ENCODE assay signal across 1 cellular context in genomic region chr2:11746807-11747459, GRCh38.
TF ChIP-seq lines count a peak whose summit lies in the region.

No MANE protein-coding gene starts in this region.

TF ChIP-seq in HepG2, 621 proteins besides CTCF, POLR2A, EP300 and RAD21 (continued from another document):
- TF ChIP-seq, protein P1, sequence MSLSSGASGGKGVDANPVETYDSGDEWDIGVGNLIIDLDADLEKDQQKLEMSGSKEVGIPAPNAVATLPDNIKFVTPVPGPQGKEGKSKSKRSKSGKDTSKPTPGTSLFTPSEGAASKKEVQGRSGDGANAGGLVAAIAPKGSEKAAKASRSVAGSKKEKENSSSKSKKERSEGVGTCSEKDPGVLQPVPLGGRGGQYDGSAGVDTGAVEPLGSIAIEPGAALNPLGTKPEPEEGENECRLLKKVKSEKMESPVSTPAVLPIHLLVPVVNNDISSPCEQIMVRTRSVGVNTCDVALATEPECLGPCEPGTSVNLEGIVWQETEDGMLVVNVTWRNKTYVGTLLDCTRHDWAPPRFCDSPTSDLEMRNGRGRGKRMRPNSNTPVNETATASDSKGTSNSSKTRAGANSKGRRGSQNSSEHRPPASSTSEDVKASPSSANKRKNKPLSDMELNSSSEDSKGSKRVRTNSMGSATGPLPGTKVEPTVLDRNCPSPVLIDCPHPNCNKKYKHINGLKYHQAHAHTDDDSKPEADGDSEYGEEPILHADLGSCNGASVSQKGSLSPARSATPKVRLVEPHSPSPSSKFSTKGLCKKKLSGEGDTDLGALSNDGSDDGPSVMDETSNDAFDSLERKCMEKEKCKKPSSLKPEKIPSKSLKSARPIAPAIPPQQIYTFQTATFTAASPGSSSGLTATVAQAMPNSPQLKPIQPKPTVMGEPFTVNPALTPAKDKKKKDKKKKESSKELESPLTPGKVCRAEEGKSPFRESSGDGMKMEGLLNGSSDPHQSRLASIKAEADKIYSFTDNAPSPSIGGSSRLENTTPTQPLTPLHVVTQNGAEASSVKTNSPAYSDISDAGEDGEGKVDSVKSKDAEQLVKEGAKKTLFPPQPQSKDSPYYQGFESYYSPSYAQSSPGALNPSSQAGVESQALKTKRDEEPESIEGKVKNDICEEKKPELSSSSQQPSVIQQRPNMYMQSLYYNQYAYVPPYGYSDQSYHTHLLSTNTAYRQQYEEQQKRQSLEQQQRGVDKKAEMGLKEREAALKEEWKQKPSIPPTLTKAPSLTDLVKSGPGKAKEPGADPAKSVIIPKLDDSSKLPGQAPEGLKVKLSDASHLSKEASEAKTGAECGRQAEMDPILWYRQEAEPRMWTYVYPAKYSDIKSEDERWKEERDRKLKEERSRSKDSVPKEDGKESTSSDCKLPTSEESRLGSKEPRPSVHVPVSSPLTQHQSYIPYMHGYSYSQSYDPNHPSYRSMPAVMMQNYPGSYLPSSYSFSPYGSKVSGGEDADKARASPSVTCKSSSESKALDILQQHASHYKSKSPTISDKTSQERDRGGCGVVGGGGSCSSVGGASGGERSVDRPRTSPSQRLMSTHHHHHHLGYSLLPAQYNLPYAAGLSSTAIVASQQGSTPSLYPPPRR (CRISPR knock-in tag; IDR thresholded peaks at IDR 0.05; ENCODE audit: borderline replicate concordance): peak; percentile 17; the same call in 1 of the 2 replicates
- TF ChIP-seq HOXA5 (CRISPR knock-in tag; IDR thresholded peaks at IDR 0.05) (no peak), YY1 (IDR thresholded peaks at IDR 0.05; ENCODE audit: insufficient read depth, insufficient replicate concordance, low read depth, low read length) (peak; percentile 5), SAP130 (CRISPR knock-in tag; IDR thresholded peaks at IDR 0.05; ENCODE audit: low read depth) (peak; percentile 72), ZNF138 (CRISPR knock-in tag; IDR thresholded peaks at IDR 0.05; ENCODE audit: low read depth) (0 out of 2 replicates have a peak, but pooled peaks have one; percentile 43), ZNF614 (CRISPR knock-in tag; IDR thresholded peaks at IDR 0.05; ENCODE audit: borderline replicate concordance) (peak; percentile 64), ZBTB20 (CRISPR knock-in tag; IDR thresholded peaks at IDR 0.05; ENCODE audit: borderline replicate concordance, low read depth) (peak; percentile 54; the same call in 1 of the 2 replicates), ZBTB7B (CRISPR knock-in tag; IDR thresholded peaks at IDR 0.05) (peak; percentile 39; the same call in 1 of the 2 replicates), ZNF260 (CRISPR knock-in tag; IDR thresholded peaks at IDR 0.05; ENCODE audit: borderline replicate concordance, low read depth) (no peak), NFKBIZ (CRISPR knock-in tag; IDR thresholded peaks at IDR 0.05) (0 out of 2 replicates have a peak, but pooled peaks have one; percentile 31), SRY (CRISPR knock-in tag; IDR thresholded peaks at IDR 0.05) (0 out of 2 replicates have a peak, but pooled peaks have one; percentile 22), DZIP1 (CRISPR knock-in tag; IDR thresholded peaks at IDR 0.05) (peak; percentile 87; the same call in 1 of the 2 replicates), ZNF672 (CRISPR knock-in tag; IDR thresholded peaks at IDR 0.05) (no peak), ZNF547 (CRISPR knock-in tag; IDR thresholded peaks at IDR 0.05) (0 out of 2 replicates have a peak, but pooled peaks have one; percentile 46), ZNF331 (CRISPR knock-in tag; IDR thresholded peaks at IDR 0.05) (peak; percentile 61), ZNF629 (CRISPR knock-in tag; conservative IDR thresholded peaks at IDR 0.05) (0 out of 2 replicates have a peak, but pooled peaks have one; percentile 16), SIX4 (CRISPR knock-in tag; IDR thresholded peaks at IDR 0.05) (peak; percentile 98), CREBL2 (CRISPR knock-in tag; IDR thresholded peaks at IDR 0.05; ENCODE audit: borderline replicate concordance) (peak; percentile 77; the same call in 1 of the 2 replicates), ZNF230 (CRISPR knock-in tag; IDR thresholded peaks at IDR 0.05) (0 out of 2 replicates have a peak, but pooled peaks have one; percentile 45), ZNF687 (CRISPR knock-in tag; IDR thresholded peaks at IDR 0.05) (peak; percentile 69; the same call in 1 of the 2 replicates), ZNF7 (CRISPR knock-in tag; IDR thresholded peaks at IDR 0.05) (no peak), ZNF432 (CRISPR knock-in tag; IDR thresholded peaks at IDR 0.05; ENCODE audit: borderline replicate concordance) (0 out of 2 replicates have a peak, but pooled peaks have one; percentile 56), PAX8 (CRISPR knock-in tag; IDR thresholded peaks at IDR 0.05; ENCODE audit: borderline replicate concordance) (no peak)
- TF ChIP-seq, protein P2, sequence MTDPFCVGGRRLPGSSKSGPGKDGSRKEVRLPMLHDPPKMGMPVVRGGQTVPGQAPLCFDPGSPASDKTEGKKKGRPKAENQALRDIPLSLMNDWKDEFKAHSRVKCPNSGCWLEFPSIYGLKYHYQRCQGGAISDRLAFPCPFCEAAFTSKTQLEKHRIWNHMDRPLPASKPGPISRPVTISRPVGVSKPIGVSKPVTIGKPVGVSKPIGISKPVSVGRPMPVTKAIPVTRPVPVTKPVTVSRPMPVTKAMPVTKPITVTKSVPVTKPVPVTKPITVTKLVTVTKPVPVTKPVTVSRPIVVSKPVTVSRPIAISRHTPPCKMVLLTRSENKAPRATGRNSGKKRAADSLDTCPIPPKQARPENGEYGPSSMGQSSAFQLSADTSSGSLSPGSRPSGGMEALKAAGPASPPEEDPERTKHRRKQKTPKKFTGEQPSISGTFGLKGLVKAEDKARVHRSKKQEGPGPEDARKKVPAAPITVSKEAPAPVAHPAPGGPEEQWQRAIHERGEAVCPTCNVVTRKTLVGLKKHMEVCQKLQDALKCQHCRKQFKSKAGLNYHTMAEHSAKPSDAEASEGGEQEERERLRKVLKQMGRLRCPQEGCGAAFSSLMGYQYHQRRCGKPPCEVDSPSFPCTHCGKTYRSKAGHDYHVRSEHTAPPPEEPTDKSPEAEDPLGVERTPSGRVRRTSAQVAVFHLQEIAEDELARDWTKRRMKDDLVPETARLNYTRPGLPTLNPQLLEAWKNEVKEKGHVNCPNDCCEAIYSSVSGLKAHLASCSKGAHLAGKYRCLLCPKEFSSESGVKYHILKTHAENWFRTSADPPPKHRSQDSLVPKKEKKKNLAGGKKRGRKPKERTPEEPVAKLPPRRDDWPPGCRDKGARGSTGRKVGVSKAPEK (CRISPR knock-in tag; IDR thresholded peaks at IDR 0.05; ENCODE audit: borderline replicate concordance): no peak
